18 cellular contexts compared by ENCODE assay signal in the genomic region with DNA sequence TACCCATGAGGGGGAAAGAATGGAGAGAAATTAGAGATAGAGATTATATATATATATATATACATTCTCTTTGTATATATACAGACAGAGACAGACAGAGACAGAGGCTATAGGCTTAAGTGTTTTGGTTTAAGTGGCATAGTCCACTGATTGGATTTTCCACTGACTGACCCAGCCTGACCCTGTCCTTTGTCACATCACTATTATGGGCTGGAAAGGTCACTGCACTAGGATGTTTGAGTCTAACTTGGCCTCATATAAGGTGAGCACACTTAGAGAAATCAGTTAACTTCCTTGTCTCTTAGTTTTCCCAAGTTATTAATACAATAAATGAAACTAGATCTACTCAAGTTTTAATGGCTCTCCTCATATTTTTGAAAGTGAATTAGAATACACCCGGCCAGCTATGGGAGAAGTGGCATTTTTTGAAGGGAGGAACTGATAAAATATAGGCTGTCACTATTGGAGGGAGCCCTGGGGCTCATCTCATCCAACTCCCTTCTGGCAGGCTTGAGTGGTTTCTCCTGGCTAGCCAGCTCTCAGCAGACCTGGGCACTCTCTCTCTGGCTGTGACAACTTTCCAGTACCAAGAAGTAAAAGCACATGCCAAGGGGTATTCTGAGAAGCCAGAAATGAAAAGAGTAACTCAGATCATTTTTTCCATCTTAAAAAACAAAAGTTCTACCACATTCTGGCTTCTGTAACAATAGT.
"Had no signal": no experiment of that assay in that cellular context is flagged by ENCODE, and none has a peak within 500 bp of the region (broad histone marks: within the 10 kb centered on the region; RNA-seq: fewer than 3 reads in every experiment).

No MANE protein-coding gene starts in this region.

- H3K9me3 ChIP-seq: colonic mucosa, gastroesophageal sphincter, prostate gland had no signal

- H3K4me3 Mint-ChIP-seq: activated CD8-positive, alpha-beta T cell treated with anti-CD3 and anti-CD28 coated beads for 36 hours; activated naive CD8-positive, alpha-beta T cell treated with anti-CD3 and anti-CD28 coated beads, Interleukin-2, amount 10 ng/mL, durations not matched to agents 7 days and 5 days; naive thymus-derived CD4-positive, alpha-beta T cell; T-helper 2 cell treated with Interferon-gamma antibody and Interleukin-4, amounts not matched to agents 5 μg/mL and 100 μg/mL, for 36 hours had no signal

- H3K4me1 ChIP-seq: colonic mucosa, gastroesophageal sphincter, prostate gland had no signal

- DNase-seq: activated CD8-positive, alpha-beta memory T cell treated with anti-CD3 and anti-CD28 coated beads, Interleukin-2, amount 50 U/mL, for 48 hours; activated CD8-positive, alpha-beta T cell treated with anti-CD3 and anti-CD28 coated beads for 36 hours; activated naive CD8-positive, alpha-beta T cell treated with anti-CD3 and anti-CD28 coated beads, Interleukin-2, amount 10 ng/mL, durations not matched to agents 7 days and 5 days; colonic mucosa; effector CD8-positive, alpha-beta T cell; kidney; naive thymus-derived CD4-positive, alpha-beta T cell; stimulated activated CD4-positive, alpha-beta T cell treated with anti-CD3 and anti-CD28 coated beads, Interleukin-12 subunit alpha, Interleukin-12 subunit beta, amount 100 ng/mL, for 4 hours; stimulated activated CD4-positive, alpha-beta T cell treated with anti-CD3 and anti-CD28 coated beads, Interleukin-2, amount 100 ng/mL, for 48 hours; stimulated activated CD8-positive, alpha-beta memory T cell treated with anti-CD3 and anti-CD28 coated beads, Interleukin-4, amount 100 ng/mL, for 48 hours; stimulated activated naive CD8-positive, alpha-beta T cell treated with anti-CD3 and anti-CD28 coated beads, Interleukin-15, Interleukin-2, amounts not matched to agents 100 U/mL and 50 U/mL, for 24 hours; SW 1271 had no signal

- H3K27me3 ChIP-seq: colonic mucosa, gastroesophageal sphincter had no signal

- FAIRE-seq: bronchial epithelial cell, kidney, urothelium cell line had no signal

- H3K4me3 ChIP-seq: colonic mucosa, gastroesophageal sphincter, prostate gland had no signal

- H3K27ac ChIP-seq: colonic mucosa, gastroesophageal sphincter, prostate gland, VCaP had no signal

- ATAC-seq: activated CD8-positive, alpha-beta T cell treated with anti-CD3 and anti-CD28 coated beads for 36 hours; gastroesophageal sphincter; naive thymus-derived CD4-positive, alpha-beta T cell; stimulated activated naive CD8-positive, alpha-beta T cell treated with anti-CD3 and anti-CD28 coated beads, Interleukin-15, Interleukin-2, amounts not matched to agents 100 U/mL and 50 U/mL, for 24 hours had no signal

- H3K36me3 Mint-ChIP-seq: activated naive CD8-positive, alpha-beta T cell treated with anti-CD3 and anti-CD28 coated beads, Interleukin-2, amount 10 ng/mL, durations not matched to agents 7 days and 5 days; naive thymus-derived CD4-positive, alpha-beta T cell had no signal

- H3K4me1 Mint-ChIP-seq: activated naive CD8-positive, alpha-beta T cell treated with anti-CD3 and anti-CD28 coated beads, Interleukin-2, amount 10 ng/mL, durations not matched to agents 7 days and 5 days; naive thymus-derived CD4-positive, alpha-beta T cell had no signal

- H3K27ac Mint-ChIP-seq: activated CD8-positive, alpha-beta T cell treated with anti-CD3 and anti-CD28 coated beads for 36 hours; activated naive CD8-positive, alpha-beta T cell treated with anti-CD3 and anti-CD28 coated beads, Interleukin-2, amount 10 ng/mL, durations not matched to agents 7 days and 5 days; naive thymus-derived CD4-positive, alpha-beta T cell; T-helper 2 cell treated with Interferon-gamma antibody and Interleukin-4, amounts not matched to agents 5 μg/mL and 100 μg/mL, for 36 hours had no signal

- H3K27me3 Mint-ChIP-seq: activated CD8-positive, alpha-beta T cell treated with anti-CD3 and anti-CD28 coated beads for 36 hours; activated naive CD8-positive, alpha-beta T cell treated with anti-CD3 and anti-CD28 coated beads, Interleukin-2, amount 10 ng/mL, durations not matched to agents 7 days and 5 days; naive thymus-derived CD4-positive, alpha-beta T cell had no signal

- H3K36me3 ChIP-seq: colonic mucosa, gastroesophageal sphincter, prostate gland had no signal
